Comparison of ENCODE assay signal across 13 cellular contexts in the genomic region with DNA sequence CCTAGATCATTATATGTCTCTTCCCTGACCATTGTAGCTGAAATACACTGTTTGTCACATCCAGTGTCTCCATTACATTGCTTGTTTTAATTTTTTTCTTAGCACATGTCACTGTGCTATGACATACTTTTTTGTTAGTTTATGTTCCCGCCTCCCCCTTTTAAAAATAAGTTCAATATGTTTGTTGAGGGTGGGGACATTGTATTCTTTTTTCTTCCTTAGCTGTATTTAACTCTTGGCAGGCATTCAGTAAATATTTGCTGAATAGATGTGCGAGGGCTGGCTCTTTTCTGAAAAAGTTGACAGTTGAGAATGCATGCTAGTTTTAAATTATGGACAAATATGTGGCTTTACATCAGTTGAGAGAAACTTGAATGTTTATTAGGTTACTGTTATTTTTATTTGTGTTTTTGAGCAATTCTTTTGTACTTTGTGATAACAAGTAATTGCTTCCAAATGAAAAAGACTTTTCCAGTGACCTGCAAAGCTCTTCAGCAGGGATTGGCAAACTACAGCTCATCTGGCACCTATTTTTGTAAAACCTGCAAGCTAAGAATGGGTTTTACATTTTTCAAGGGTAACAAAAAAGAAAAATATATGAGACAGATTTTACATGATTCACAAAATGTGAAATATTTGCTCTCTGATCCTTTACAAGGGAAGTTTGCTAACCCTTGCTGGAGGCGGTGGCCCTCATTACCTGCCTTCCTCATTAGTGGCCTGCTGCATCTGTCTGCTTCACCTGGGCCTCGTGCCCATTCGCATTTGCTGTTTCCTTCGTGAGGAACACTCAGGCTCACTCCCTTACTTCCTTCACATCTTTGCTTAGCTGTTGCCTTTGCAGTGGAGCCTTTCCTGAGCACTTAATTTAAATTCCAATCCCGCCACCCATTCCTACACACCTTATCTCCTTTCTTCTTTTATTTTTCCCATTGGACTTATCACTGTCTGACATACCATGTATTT.
DNase-seq lines count a peak whose midpoint lies in the region; ATAC-seq and TF ChIP-seq lines count a peak whose summit lies in the region.
"Had no signal": no experiment of that assay in that cellular context is flagged by ENCODE, and none has a peak within 500 bp of the region (broad histone marks: within the 10 kb centered on the region; RNA-seq: fewer than 3 reads in every experiment).

No MANE protein-coding gene starts in this region.

- H3K9me3 ChIP-seq in cardiac muscle cell (ENCODE audit: low read depth) = no peaks in the 10 kb centered on the region
- no peaks in the 10 kb centered on the region for H3K9me3 ChIP-seq in upper lobe of right lung
- H3K9me3 ChIP-seq: adrenal gland, thoracic aorta had no signal

- intact Hi-C loops in left cardiac atrium (cut with DNase I) (no loop called here), left ventricle myocardium superior (cut with micrococcal nuclease) (no loop called here), upper lobe of right lung (cut with DNase I) (no loop called here)

- ATAC-seq in left cardiac atrium (no peak), left ventricle myocardium superior (peak; percentile 41), upper lobe of right lung (peak; percentile 45), HG02981 (IDR thresholded peaks at IDR 0.05; ENCODE audit: unreplicated experiment) (no peak), GM18505 (IDR thresholded peaks at IDR 0.05; ENCODE audit: unreplicated experiment) (no peak)

- H3K36me3 ChIP-seq in cardiac muscle cell (no peaks in the 10 kb centered on the region), upper lobe of right lung (no peaks in the 10 kb centered on the region)
- H3K36me3 ChIP-seq: adrenal gland, thoracic aorta had no signal

- no peaks in the 10 kb centered on the region for H3K27me3 ChIP-seq in cardiac muscle cell
- H3K27me3 ChIP-seq in upper lobe of right lung = no peaks in the 10 kb centered on the region
- H3K27me3 ChIP-seq: adrenal gland had no signal

- peak in 1 of 2 donors; percentile 30 for DNase-seq in cardiac muscle cell (ENCODE audit: low read depth in 1 of 2, low spot score in 1 of 2)
- DNase-seq in left cardiac atrium = no peak
- DNase-seq in NCI-H748 (lab: John Stamatoyannopoulos, UW; ENCODE audit: unreplicated experiment) = peak; percentile 82
- peak; percentile 35 for DNase-seq in left ventricle myocardium superior
- DNase-seq in upper lobe of right lung = no peak
- no peak for DNase-seq in activated naive CD4-positive, alpha-beta T cell treated with anti-CD3 and anti-CD28 coated beads, Interleukin-2, amount 50 U/mL, for 16 hours
- DNase-seq: adrenal gland; cortex of kidney; OCI-M1; stimulated activated CD4-positive, alpha-beta T cell treated with anti-CD3 and anti-CD28 coated beads, Interleukin-15, amount 100 ng/mL, for 24 hours had no signal

- H3K4me1 ChIP-seq in cardiac muscle cell (ENCODE audit: low read depth) (peaks cover 37% of the 10 kb centered on the region), upper lobe of right lung (peaks cover 32% of the 10 kb centered on the region)

- TF ChIP-seq CTCF in cardiac muscle cell (IDR thresholded peaks at IDR 0.05; ENCODE audit: low read depth, low read length) = no peak
- TF ChIP-seq CTCF in upper lobe of right lung (IDR thresholded peaks at IDR 0.05) = no peak

- TF ChIP-seq POLR2A in GM18505 (IDR thresholded peaks at IDR 0.05; ENCODE audit: borderline replicate concordance, extremely low read depth, insufficient read depth, insufficient read length) = no peak

- H3K27ac ChIP-seq in cardiac muscle cell (peak overlapping the region; percentile 40), upper lobe of right lung (peak overlapping the region; percentile 31)
- H3K27ac ChIP-seq: thoracic aorta had no signal

- H3K4me3 ChIP-seq in cardiac muscle cell (no peak overlapping the region), upper lobe of right lung (no peak overlapping the region)
- H3K4me3 ChIP-seq: adrenal gland, thoracic aorta had no signal

Comparison
In these comparisons a context has a peak if more than half of its experiments do, and no peak if none do; other contexts are left out.
1. DNase-seq: peak in NCI-H748 (single experiment) and left ventricle myocardium superior (single experiment); none in left cardiac atrium (single experiment), upper lobe of right lung (single experiment) and activated naive CD4-positive, alpha-beta T cell treated with anti-CD3 and anti-CD28 coated beads, Interleukin-2, amount 50 U/mL, for 16 hours (single experiment).
2. ATAC-seq: peak in left ventricle myocardium superior (single experiment) and upper lobe of right lung (single experiment); none in left cardiac atrium (0 of 2), HG02981 (single experiment) and GM18505 (single experiment).